In genomic region chr13:66237411-66238062, GRCh38 we compare ENCODE assay signal across 1 cellular context.
TF ChIP-seq lines count a peak whose summit lies in the region.

No MANE protein-coding gene starts in this region.

TF ChIP-seq in WTC11, 78 proteins besides CTCF, POLR2A, EP300 and RAD21 (continued from another document):
- TF ChIP-seq ZSCAN18 (CRISPR knock-in tag; IDR thresholded peaks at IDR 0.05) = no peak
- TF ChIP-seq USF1 (CRISPR knock-in tag; IDR thresholded peaks at IDR 0.05) = no peak
- TF ChIP-seq ZNF232 (CRISPR knock-in tag; IDR thresholded peaks at IDR 0.05) = no peak
- no peak for TF ChIP-seq TCF7 (CRISPR knock-in tag; IDR thresholded peaks at IDR 0.05; ENCODE audit: low read depth)
- TF ChIP-seq ZMAT4 (CRISPR knock-in tag; IDR thresholded peaks at IDR 0.05) = no peak
- no peak for TF ChIP-seq ETV6 (CRISPR knock-in tag; IDR thresholded peaks at IDR 0.05)
- no peak for TF ChIP-seq PRDM15 (CRISPR knock-in tag; IDR thresholded peaks at IDR 0.05)
